ENCODE assay signal across 8 cellular contexts in genomic region chr18:596288-596881, GRCh38. TPM values are rescaled to one million over a fixed set of nuclear protein-coding genes. Genes with fewer than 3 reads are reported as not detected.
DNase-seq lines count a peak whose midpoint lies in the region; ATAC-seq and TF ChIP-seq lines count a peak whose summit lies in the region.

No MANE protein-coding gene starts in this region.

- DNase-seq in ACHN (peak; percentile 23), GM12864 (ENCODE audit: low read depth) (peak; percentile 21), NCI-H69 (lab: John Stamatoyannopoulos, UW) (peak; percentile 96), coronary artery (ENCODE audit: low spot score) (no peak), ovary (peak; percentile 34 to 66 (median 53)), UCSD-AML1 (lab: John Stamatoyannopoulos, UW; ENCODE audit: unreplicated experiment) (no peak)
- no peak for DNase-seq in effector CD4-positive, alpha-beta T cell

- H3K27ac ChIP-seq in coronary artery (no peak overlapping the region), ovary (no peak overlapping the region)

- in situ Hi-C loops in ACHN (cut with HindIII; ENCODE audit: low pct_ligation_motif_present, low pct_unique_long_range_greater_than_20kb, low sequenced_read_pairs), result no loop called here

- intact Hi-C loops in ovary (cut with DNase I), result no loop called here

- no peak overlapping the region for H3K4me3 ChIP-seq in GM12864 (ENCODE audit: low read depth, low read length)
- H3K4me3 ChIP-seq in coronary artery, result peak overlapping the region; percentile 42
- no peak overlapping the region for H3K4me3 ChIP-seq in ovary

- H3K27me3 ChIP-seq in ovary, result no peaks in the 10 kb centered on the region

- TF ChIP-seq EP300 in ovary (IDR thresholded peaks at IDR 0.05), result no peak

- no peak for TF ChIP-seq POLR2A in ovary (IDR thresholded peaks at IDR 0.05)

- no peaks in the 10 kb centered on the region for H3K4me1 ChIP-seq in ovary (ENCODE audit: insufficient read depth)

- peak; percentile 37 for ATAC-seq in HG02943 (IDR thresholded peaks at IDR 0.05; ENCODE audit: low read depth, unreplicated experiment)

- H3K36me3 ChIP-seq in ovary, result no peaks in the 10 kb centered on the region

- WGBS in ovary, 3 donors, result 6 to 11% (median 8%) methylated on average over 21 to 24 of the region's 24 CpGs

- H3K9me3 ChIP-seq in ovary, result no peaks in the 10 kb centered on the region

- TF ChIP-seq CTCF in GM12864 (IDR thresholded peaks at IDR 0.05; ENCODE audit: low read depth, low read length, missing control alignments) (no peak), coronary artery (IDR thresholded peaks at IDR 0.05) (no peak), ovary (IDR thresholded peaks at IDR 0.05) (no peak)

RNA-seq across cellular contexts. Expression of gene CLUL1, which starts 0.4 kb away (rescaled TPM):
- 10 to 100 TPM in 2 of 7 donors, 1 to 10 TPM in 5; 1.2 to 14.4 (median 5.7) TPM for total RNA-seq in ovary
- under 1 TPM in 1 of 2 donors, not detected in 1; 0.67 TPM for polyA plus RNA-seq in ovary

RNA-seq across cellular contexts. Expression of gene CETN1, which starts 16.2 kb away (rescaled TPM):
- total RNA-seq in ovary, result not detected
- polyA plus RNA-seq in ovary, result not detected

Comparison
In these comparisons a context has a peak if more than half of its experiments do, and no peak if none do; other contexts are left out.
1. DNase-seq: peak in ACHN (single experiment), GM12864 (single experiment), NCI-H69 (single experiment) and ovary (5 of 5); none in coronary artery (single experiment), UCSD-AML1 (single experiment) and effector CD4-positive, alpha-beta T cell (single experiment).